Comparison of ENCODE assay signal across 1 cellular context in genomic region chr11:34182425-34182824, GRCh38.
TF ChIP-seq lines count a peak whose summit lies in the region.

No MANE protein-coding gene starts in this region.

TF ChIP-seq in GM12878, 131 proteins besides CTCF, POLR2A, EP300 and RAD21 (continued from another document):
- no peak for TF ChIP-seq ELK1 (IDR thresholded peaks at IDR 0.05; ENCODE audit: low read depth, low read length)
